2 cellular contexts compared by ENCODE assay signal in genomic region chr2:235027558-235028214, GRCh38.
A peak's percentile ranks its signal among the peaks of the same experiment; 100 is the strongest.
TF ChIP-seq lines count a peak whose summit lies in the region.

No MANE protein-coding gene starts in this region.

TF ChIP-seq in HCT116, 20 proteins besides CTCF, POLR2A, EP300 and RAD21 (continued from another document):
- no peak for TF ChIP-seq ELF1 (IDR thresholded peaks at IDR 0.05; ENCODE audit: borderline replicate concordance, low read depth)
- TF ChIP-seq ZFX (IDR thresholded peaks at IDR 0.05) = no peak
- TF ChIP-seq EZH2 (IDR thresholded peaks at IDR 0.05) = no peak
- TF ChIP-seq ZBTB33 (IDR thresholded peaks at IDR 0.05; ENCODE audit: extremely low read depth, insufficient replicate concordance, low read length) = no peak
- no peak for TF ChIP-seq CBX3 (IDR thresholded peaks at IDR 0.05; ENCODE audit: low read depth)
- no peak for TF ChIP-seq ZNF274 (IDR thresholded peaks at IDR 0.05; ENCODE audit: low read depth, low read length)
- TF ChIP-seq EZH2phosphoT487 (IDR thresholded peaks at IDR 0.05; ENCODE audit: borderline replicate concordance) = no peak
- TF ChIP-seq CEBPB (IDR thresholded peaks at IDR 0.05; ENCODE audit: low read depth) = peak; percentile 77
- TF ChIP-seq SIN3A (IDR thresholded peaks at IDR 0.05; ENCODE audit: low read depth) = no peak
- no peak for TF ChIP-seq EGR1 (IDR thresholded peaks at IDR 0.05; ENCODE audit: low read depth)
TF ChIP-seq in HCT116: peak in this region for 5.

TF ChIP-seq in SK-N-SH treated with all-trans-retinoic acid at 6 μM for 48 hours, 23 proteins besides CTCF, POLR2A, EP300 and RAD21 (continued from another document):
- TF ChIP-seq OSR1 (CRISPR knock-in tag; IDR thresholded peaks at IDR 0.05) (no peak), ZNF70 (CRISPR knock-in tag; IDR thresholded peaks at IDR 0.05) (no peak), ZNF565 (CRISPR knock-in tag; conservative IDR thresholded peaks at IDR 0.05; ENCODE audit: low read depth) (no peak), ZFP30 (CRISPR knock-in tag; IDR thresholded peaks at IDR 0.05) (no peak), SNAI2 (CRISPR knock-in tag; IDR thresholded peaks at IDR 0.05) (no peak), CSDC2 (CRISPR knock-in tag; IDR thresholded peaks at IDR 0.05) (no peak), ISL1 (CRISPR knock-in tag; IDR thresholded peaks at IDR 0.05) (no peak), ESRRG (CRISPR knock-in tag; IDR thresholded peaks at IDR 0.05) (no peak)
TF ChIP-seq in SK-N-SH treated with all-trans-retinoic acid at 6 μM for 48 hours: peak in this region for 0.
